Comparison of ENCODE assay signal across 8 cellular contexts in genomic region chr4:23614284-23614892, GRCh38.
DNase-seq lines count a peak whose midpoint lies in the region; ATAC-seq and TF ChIP-seq lines count a peak whose summit lies in the region.

No MANE protein-coding gene starts in this region.

- no peak for TF ChIP-seq POLR2A in thyroid gland (IDR thresholded peaks at IDR 0.05)

- no peaks in the 10 kb centered on the region for H3K9me3 ChIP-seq in thyroid gland

- DNase-seq in ACHN (peak; percentile 47), GM20000 (ENCODE audit: low spot score) (peak; percentile 12), NCI-H526 treated with DMSO at 0.1 percent for 48 hours (lab: John Stamatoyannopoulos, UW) (peak; percentile 32), fibroblast of villous mesenchyme (ENCODE audit: low read depth) (peak; percentile 1), thyroid gland (peak; percentile 2 to 8), SHP77 treated with DMSO at 0.1 percent for 48 hours (lab: John Stamatoyannopoulos, UW) (no peak), superior temporal gyrus (ENCODE audit: extremely low spot score) (no peak)

- in situ Hi-C loops in ACHN (cut with HindIII; ENCODE audit: low pct_ligation_motif_present, low pct_unique_long_range_greater_than_20kb, low sequenced_read_pairs), result no loop called here

- no peak overlapping the region for H3K4me3 ChIP-seq in fibroblast of villous mesenchyme (ENCODE audit: low read depth, low read length)
- no peak overlapping the region for H3K4me3 ChIP-seq in thyroid gland (replicated peaks in 1 of 3)

- no peaks in the 10 kb centered on the region for H3K27me3 ChIP-seq in thyroid gland

- H3K36me3 ChIP-seq in thyroid gland, result no peaks in the 10 kb centered on the region

- WGBS in thyroid gland, 2 donors, result 70 to 81% methylated on average over 1 to 6 of the region's 6 CpGs

- TF ChIP-seq CTCF in GM20000 (IDR thresholded peaks at IDR 0.05; ENCODE audit: extremely low read depth, missing control alignments) (peak; percentile 2), fibroblast of villous mesenchyme (IDR thresholded peaks at IDR 0.05; ENCODE audit: insufficient read depth, low read depth, low read length) (no peak), thyroid gland (IDR thresholded peaks at IDR 0.05) (peak in 4 of 6 experiments; percentile 37 to 58 (median 43))

- H3K27ac ChIP-seq in thyroid gland, result no peak overlapping the region

- H3K4me1 ChIP-seq in thyroid gland, result no peaks in the 10 kb centered on the region

- intact Hi-C loops in thyroid gland (cut with DNase I), result no loop called here

- no peak for ATAC-seq in HG03521 (IDR thresholded peaks at IDR 0.05; ENCODE audit: unreplicated experiment)

Comparison
In these comparisons a context has a peak if more than half of its experiments do, and no peak if none do; other contexts are left out.
1. DNase-seq: peak in ACHN (single experiment), GM20000 (single experiment), NCI-H526 treated with DMSO at 0.1 percent for 48 hours (single experiment), fibroblast of villous mesenchyme (single experiment) and thyroid gland (2 of 2); none in SHP77 treated with DMSO at 0.1 percent for 48 hours (single experiment) and superior temporal gyrus (single experiment).